17 cellular contexts compared by ENCODE assay signal in the genomic region with DNA sequence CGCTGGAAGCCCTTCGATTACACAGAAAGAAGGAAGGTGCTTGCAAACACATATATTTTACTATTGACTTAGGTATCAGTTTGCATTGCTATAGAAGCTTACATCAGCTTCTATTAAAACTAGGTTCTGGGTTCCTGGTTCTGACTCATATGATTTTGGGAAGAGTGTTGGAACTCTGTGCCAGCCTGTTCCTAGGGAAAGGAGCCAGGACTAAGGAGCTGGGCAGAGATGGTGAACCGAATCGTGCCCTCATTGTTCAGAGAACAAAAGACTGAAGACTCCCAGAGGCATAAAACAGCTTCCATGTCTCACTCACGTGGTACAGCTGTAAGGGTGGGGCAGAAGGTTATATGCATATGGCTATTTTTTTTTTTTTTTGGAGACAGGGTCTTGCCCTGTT.
"Had no signal": no experiment of that assay in that cellular context is flagged by ENCODE, and none has a peak within 500 bp of the region (broad histone marks: within the 10 kb centered on the region; RNA-seq: fewer than 3 reads in every experiment).

No MANE protein-coding gene starts in this region.

- H3K27ac ChIP-seq: body of pancreas, colonic mucosa, esophagus muscularis mucosa, foreskin keratinocyte, WERI-Rb-1 had no signal

- DNase-seq: activated CD4-positive, alpha-beta memory T cell treated with anti-CD3 and anti-CD28 coated beads for 36 hours; activated CD4-positive, alpha-beta T cell treated with anti-CD3 and anti-CD28 coated beads for 36 hours; activated naive CD4-positive, alpha-beta T cell; activated naive CD8-positive, alpha-beta T cell treated with anti-CD3 and anti-CD28 coated beads for 36 hours; amniotic stem cell; body of pancreas; central memory CD4-positive, alpha-beta T cell; colonic mucosa; foreskin keratinocyte; glutamatergic neuron; hippocampal formation; occipital lobe; stimulated activated CD4-positive, alpha-beta T cell treated with anti-CD3 and anti-CD28 coated beads, Interleukin-2, amount 100 ng/mL, for 48 hours; WERI-Rb-1 had no signal

- H3K27me3 ChIP-seq: body of pancreas, colonic mucosa, esophagus muscularis mucosa, foreskin keratinocyte had no signal

- H3K4me1 ChIP-seq: colonic mucosa, esophagus muscularis mucosa had no signal

- H3K36me3 ChIP-seq: colonic mucosa, esophagus muscularis mucosa, WERI-Rb-1 had no signal

- H3K9me3 ChIP-seq: body of pancreas, colonic mucosa had no signal

- H3K4me3 ChIP-seq: body of pancreas, colonic mucosa, esophagus muscularis mucosa had no signal

- ATAC-seq: activated CD4-positive, alpha-beta T cell treated with anti-CD3 and anti-CD28 coated beads for 36 hours; activated T-helper 17 cell treated with anti-CD3 and anti-CD28 coated beads, Interleukin-2, amount 50 U/mL, for 72 hours; body of pancreas; foreskin keratinocyte; left lobe of liver had no signal
